In the genomic region with DNA sequence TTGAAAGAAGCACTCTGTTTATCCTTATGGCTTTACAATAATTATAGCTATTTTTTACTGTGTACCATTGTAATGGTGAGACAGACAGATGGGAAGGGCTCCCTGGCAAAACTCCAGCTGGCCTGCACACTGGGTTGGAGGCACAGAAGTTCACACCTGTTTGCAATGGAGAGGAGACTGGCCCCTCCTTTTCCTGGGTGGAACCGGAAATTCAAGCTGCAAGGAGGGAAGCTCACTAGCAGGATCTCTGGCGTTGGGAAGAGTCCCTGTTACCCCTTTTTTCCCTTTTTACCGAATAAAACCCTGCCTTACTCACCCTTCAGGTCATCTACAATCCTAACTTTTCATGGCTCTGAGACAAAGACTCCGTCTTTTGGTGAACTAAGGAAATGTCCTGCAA, we compare ENCODE assay signal across 16 cellular contexts.
A peak's percentile ranks its signal among the peaks of the same experiment; 100 is the strongest.
DNase-seq lines count a peak whose midpoint lies in the region; ATAC-seq and TF ChIP-seq lines count a peak whose summit lies in the region.
"Had no signal": no experiment of that assay in that cellular context is flagged by ENCODE, and none has a peak within 500 bp of the region (broad histone marks: within the 10 kb centered on the region; RNA-seq: fewer than 3 reads in every experiment).

No MANE protein-coding gene starts in this region.

- H3K4me3 ChIP-seq in heart left ventricle (peak overlapping the region in 1 of 12 donors; percentile 9), PC-3 (ENCODE audit: low read length) (no peak overlapping the region), subcutaneous abdominal adipose tissue (ENCODE audit: low read depth in 1 of 5, low read length in 5 of 5) (peak overlapping the region in 4 of 5 donors; percentile 10 to 32 (median 25))
- H3K4me3 ChIP-seq: prostate gland, tibial nerve had no signal

- peak in 3 of 5 donors; percentile 30 to 51 (median 44) for DNase-seq in heart left ventricle
- DNase-seq in cardiac septum (ENCODE audit: low spot score) = no peak
- peak; percentile 41 for DNase-seq in NCI-H2029 treated with DMSO at 0.1 percent for 48 hours (lab: John Stamatoyannopoulos, UW)
- peak; percentile 31 for DNase-seq in PC-3
- DNase-seq in amniotic stem cell (lab: John Stamatoyannopoulos, UW) = no peak
- DNase-seq in activated CD4-positive, CD25-positive, alpha-beta regulatory T cell (lab: John Stamatoyannopoulos, UW) = no peak
- DNase-seq: activated naive CD4-positive, alpha-beta T cell treated with anti-CD3 and anti-CD28 coated beads, Interleukin-2, amount 50 U/mL, for 16 hours; CD8-positive, alpha-beta T cell; effector memory CD4-positive, alpha-beta T cell; foreskin fibroblast; stimulated activated CD4-positive, alpha-beta T cell treated with anti-CD3 and anti-CD28 coated beads, Interleukin-15, amount 100 ng/mL, for 24 hours had no signal

- no peaks in the 10 kb centered on the region for H3K9me2 ChIP-seq in PC-3 (replicated peaks; ENCODE audit: low read length)

- TF ChIP-seq POLR2A in heart left ventricle (IDR thresholded peaks at IDR 0.05) = no peak

- H3F3A ChIP-seq in PC-3 (ENCODE audit: low read length, unreplicated experiment) = no peaks in the 10 kb centered on the region

- TF ChIP-seq CTCF in heart left ventricle (IDR thresholded peaks at IDR 0.05) = no peak
- no peak for TF ChIP-seq CTCF in PC-3 (conservative IDR thresholded peaks at IDR 0.05; ENCODE audit: low read depth, low read length)

- H3K27me3 ChIP-seq in heart left ventricle = no peaks in the 10 kb centered on the region
- 0 out of 2 replicates have a peak, but pooled peaks cover 4% of the 10 kb centered on the region for H3K27me3 ChIP-seq in PC-3 (ENCODE audit: low read length)
- H3K27me3 ChIP-seq in subcutaneous abdominal adipose tissue (ENCODE audit: control insufficient read depth in 5 of 5, insufficient read depth in 4 of 5, low read length in 5 of 5) = no peaks in the 10 kb centered on the region
- H3K27me3 ChIP-seq: tibial nerve had no signal

- CTCF ChIA-PET in PC-3 (lab: Charles Lee) = no interaction called here

- H3K9me3 ChIP-seq in heart left ventricle = no peaks in the 10 kb centered on the region
- H3K9me3 ChIP-seq in PC-3 (ENCODE audit: low read length) = no peaks in the 10 kb centered on the region
- no peaks in the 10 kb centered on the region for H3K9me3 ChIP-seq in subcutaneous abdominal adipose tissue (ENCODE audit: control insufficient read depth in 5 of 5, low read length in 5 of 5)
- H3K9me3 ChIP-seq: prostate gland, tibial nerve had no signal

- no TSS peak for BruUV-seq in PC-3 (replicated peaks; lab: Mats Ljungman, UMichigan)

- H3K9ac ChIP-seq in PC-3 (ENCODE audit: low read length) (no peak overlapping the region), subcutaneous abdominal adipose tissue (ENCODE audit: low read length in 5 of 5) (no peak overlapping the region)

- no peak overlapping the region for H2AFZ ChIP-seq in PC-3 (ENCODE audit: low read length)

- POLR2A ChIA-PET in PC-3 (lab: Charles Lee; ENCODE audit: unreplicated experiment) = no interaction called here

- no peak overlapping the region for H3K27ac ChIP-seq in heart left ventricle
- no peak overlapping the region for H3K27ac ChIP-seq in PC-3 (ENCODE audit: low read length)
- H3K27ac ChIP-seq in subcutaneous abdominal adipose tissue (ENCODE audit: low read depth, low read length) = no peak overlapping the region
- H3K27ac ChIP-seq: prostate gland, tibial nerve, VCaP had no signal

- H3K4me1 ChIP-seq in heart left ventricle (no peaks in the 10 kb centered on the region), PC-3 (ENCODE audit: insufficient read depth, low read length) (no peaks in the 10 kb centered on the region), subcutaneous abdominal adipose tissue (ENCODE audit: control insufficient read depth in 5 of 5, insufficient read depth in 5 of 5, low read length in 5 of 5) (peaks cover 0 to 4% (median 0%) of the 10 kb centered on the region in 5 donors)
- H3K4me1 ChIP-seq: prostate gland, tibial nerve had no signal

- intact Hi-C loops in heart left ventricle (cut with DNase I) (no loop called here), cardiac septum (cut with DNase I) (no loop called here), PC-3 (cut with micrococcal nuclease) (no loop called here)

- no peaks in the 10 kb centered on the region for H3K79me2 ChIP-seq in PC-3 (ENCODE audit: low read length)

- no peak overlapping the region for H3K4me2 ChIP-seq in PC-3 (ENCODE audit: low read length)

- ATAC-seq in heart left ventricle (peak in 2 of 4 donors; percentile 37 to 69), PC-3 (no peak; the same call in 1 of the 2 replicates), HG03108 (IDR thresholded peaks at IDR 0.05; ENCODE audit: unreplicated experiment) (no peak)
- ATAC-seq: CD8-positive, alpha-beta T cell had no signal

- H4K20me1 ChIP-seq in PC-3 (ENCODE audit: low read length) = no peaks in the 10 kb centered on the region

- 51 to 59% (median 53%) methylated on average over 3 to 4 of the region's 4 CpGs for WGBS in heart left ventricle, 4 donors

- H3K36me3 ChIP-seq in heart left ventricle (no peaks in the 10 kb centered on the region), PC-3 (ENCODE audit: low read depth, low read length) (no peaks in the 10 kb centered on the region), subcutaneous abdominal adipose tissue (ENCODE audit: control insufficient read depth in 5 of 5, insufficient read depth in 5 of 5, low read length in 5 of 5) (no peaks in the 10 kb centered on the region)
- H3K36me3 ChIP-seq: prostate gland, tibial nerve had no signal

Comparison
In these comparisons a context has a peak if more than half of its experiments do, and no peak if none do; other contexts are left out.
1. DNase-seq: peak in heart left ventricle (3 of 5), NCI-H2029 treated with DMSO at 0.1 percent for 48 hours (single experiment) and PC-3 (single experiment); none in cardiac septum (single experiment), amniotic stem cell (single experiment) and activated CD4-positive, CD25-positive, alpha-beta regulatory T cell (0 of 4).